In the genomic region with DNA sequence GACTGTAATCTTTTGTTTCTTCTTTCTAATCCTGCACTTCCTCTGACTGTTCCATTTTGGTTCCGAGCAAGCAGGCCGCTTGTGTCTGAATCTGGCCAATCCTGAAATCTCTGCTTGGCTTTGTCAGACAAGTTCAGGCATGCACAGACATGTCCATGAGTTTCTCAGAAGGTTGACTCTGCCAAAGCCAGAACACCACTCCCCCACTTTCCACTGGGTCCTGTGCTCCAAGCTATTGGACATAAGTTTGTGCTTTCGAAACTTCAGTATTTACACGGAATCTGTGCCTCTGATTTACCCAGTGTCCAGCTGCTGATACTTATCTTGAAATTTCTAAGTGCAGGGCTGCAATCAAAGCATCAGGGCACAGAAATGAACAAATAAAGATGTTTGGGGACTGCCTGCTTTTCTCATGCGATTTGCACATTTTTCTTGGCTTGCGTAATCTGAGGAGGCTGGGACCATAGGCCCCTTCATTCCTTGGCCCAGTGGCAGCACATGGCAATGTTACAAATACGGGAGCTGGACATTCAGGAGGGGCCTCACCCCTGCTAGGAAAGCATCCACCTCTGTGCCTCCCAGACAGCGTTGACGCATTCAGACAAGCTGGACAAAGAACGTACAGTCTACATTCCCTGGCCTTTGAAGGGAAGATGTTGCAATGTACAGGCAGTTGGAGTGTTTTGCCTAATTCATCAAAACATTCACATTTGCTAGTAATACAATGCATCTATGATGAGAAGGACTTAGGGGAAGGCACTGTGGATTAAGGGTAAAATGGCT, we compare ENCODE assay signal across 1 cellular context.
TF ChIP-seq lines count a peak whose summit lies in the region.

No MANE protein-coding gene starts in this region.

TF ChIP-seq in HepG2, 621 proteins besides CTCF, POLR2A, EP300 and RAD21 (continued from another document and continues in another):
- TF ChIP-seq ATF2 (CRISPR knock-in tag; IDR thresholded peaks at IDR 0.05) (peak; percentile 91), ZNF121 (CRISPR knock-in tag; IDR thresholded peaks at IDR 0.05) (no peak), ZNF652 (CRISPR knock-in tag; IDR thresholded peaks at IDR 0.05; ENCODE audit: borderline replicate concordance, low read depth) (no peak), ZNF672 (CRISPR knock-in tag; IDR thresholded peaks at IDR 0.05) (no peak), ZNF713 (CRISPR knock-in tag; IDR thresholded peaks at IDR 0.05) (no peak), ZNF567 (CRISPR knock-in tag; IDR thresholded peaks at IDR 0.05; ENCODE audit: borderline replicate concordance) (no peak), KDM2A (CRISPR knock-in tag; IDR thresholded peaks at IDR 0.05; ENCODE audit: borderline replicate concordance, low read depth) (peak; percentile 56; the same call in 1 of the 2 replicates), HCFC1 (IDR thresholded peaks at IDR 0.05; ENCODE audit: low read depth, low read length) (no peak), HOXA7 (CRISPR knock-in tag; IDR thresholded peaks at IDR 0.05) (no peak), ESRRA (CRISPR knock-in tag; IDR thresholded peaks at IDR 0.05; ENCODE audit: low read depth) (no peak), ZNF619 (CRISPR knock-in tag; IDR thresholded peaks at IDR 0.05) (peak; percentile 68; the same call in 1 of the 2 replicates), EZH2 (conservative IDR thresholded peaks at IDR 0.05; ENCODE audit: low read depth, low read length) (no peak), CREB3 (CRISPR knock-in tag; IDR thresholded peaks at IDR 0.05) (no peak), MAFK (conservative IDR thresholded peaks at IDR 0.05 in 1 of 2, IDR thresholded peaks at IDR 0.05 in 1 of 2; ENCODE audit: low read length in 2 of 2) (no peak), SP4 (CRISPR knock-in tag; IDR thresholded peaks at IDR 0.05) (no peak), ZNF550 (CRISPR knock-in tag; IDR thresholded peaks at IDR 0.05; ENCODE audit: borderline replicate concordance) (no peak), CC2D1A (CRISPR knock-in tag; IDR thresholded peaks at IDR 0.05) (0 out of 2 replicates have a peak, but pooled peaks have one; percentile 57), ZSCAN20 (CRISPR knock-in tag; IDR thresholded peaks at IDR 0.05; ENCODE audit: borderline replicate concordance) (no peak), SRSF1 (optimal IDR thresholded peaks at IDR 0.05; ENCODE audit: low read depth, low read length) (no peak), SRY (CRISPR knock-in tag; IDR thresholded peaks at IDR 0.05) (no peak), NFKB2 (CRISPR knock-in tag; IDR thresholded peaks at IDR 0.05; ENCODE audit: borderline replicate concordance) (no peak), JARID2 (CRISPR knock-in tag; IDR thresholded peaks at IDR 0.05; ENCODE audit: insufficient replicate concordance) (no peak), RORA (CRISPR knock-in tag; IDR thresholded peaks at IDR 0.05) (no peak), MXD4 (CRISPR knock-in tag; IDR thresholded peaks at IDR 0.05) (peak; percentile 25; the same call in 1 of the 2 replicates), ZNF354B (CRISPR knock-in tag; IDR thresholded peaks at IDR 0.05) (no peak; the same call in 1 of the 2 replicates), ZSCAN12 (CRISPR knock-in tag; IDR thresholded peaks at IDR 0.05) (no peak), NCOA2 (CRISPR knock-in tag; IDR thresholded peaks at IDR 0.05) (peak; percentile 93), ZGPAT (CRISPR knock-in tag; IDR thresholded peaks at IDR 0.05) (peak; percentile 94), ZFP90 (CRISPR knock-in tag; IDR thresholded peaks at IDR 0.05; ENCODE audit: borderline replicate concordance) (peak; percentile 40; the same call in 1 of the 2 replicates), ZBTB21 (CRISPR knock-in tag; IDR thresholded peaks at IDR 0.05) (no peak), KLF15 (CRISPR knock-in tag; IDR thresholded peaks at IDR 0.05; ENCODE audit: borderline replicate concordance) (no peak), ZFP1 (CRISPR knock-in tag; IDR thresholded peaks at IDR 0.05) (peak; percentile 71; the same call in 1 of the 2 replicates), NCOA1 (CRISPR knock-in tag; IDR thresholded peaks at IDR 0.05) (peak; percentile 76; the same call in 1 of the 2 replicates), BATF2 (CRISPR knock-in tag; IDR thresholded peaks at IDR 0.05) (no peak), PBX3 (CRISPR knock-in tag; IDR thresholded peaks at IDR 0.05; ENCODE audit: borderline replicate concordance) (no peak), AHR (CRISPR knock-in tag; IDR thresholded peaks at IDR 0.05) (0 out of 2 replicates have a peak, but pooled peaks have one; percentile 61), GFI1 (CRISPR knock-in tag; IDR thresholded peaks at IDR 0.05; ENCODE audit: borderline replicate concordance) (peak; percentile 100)
- TF ChIP-seq, protein P1, sequence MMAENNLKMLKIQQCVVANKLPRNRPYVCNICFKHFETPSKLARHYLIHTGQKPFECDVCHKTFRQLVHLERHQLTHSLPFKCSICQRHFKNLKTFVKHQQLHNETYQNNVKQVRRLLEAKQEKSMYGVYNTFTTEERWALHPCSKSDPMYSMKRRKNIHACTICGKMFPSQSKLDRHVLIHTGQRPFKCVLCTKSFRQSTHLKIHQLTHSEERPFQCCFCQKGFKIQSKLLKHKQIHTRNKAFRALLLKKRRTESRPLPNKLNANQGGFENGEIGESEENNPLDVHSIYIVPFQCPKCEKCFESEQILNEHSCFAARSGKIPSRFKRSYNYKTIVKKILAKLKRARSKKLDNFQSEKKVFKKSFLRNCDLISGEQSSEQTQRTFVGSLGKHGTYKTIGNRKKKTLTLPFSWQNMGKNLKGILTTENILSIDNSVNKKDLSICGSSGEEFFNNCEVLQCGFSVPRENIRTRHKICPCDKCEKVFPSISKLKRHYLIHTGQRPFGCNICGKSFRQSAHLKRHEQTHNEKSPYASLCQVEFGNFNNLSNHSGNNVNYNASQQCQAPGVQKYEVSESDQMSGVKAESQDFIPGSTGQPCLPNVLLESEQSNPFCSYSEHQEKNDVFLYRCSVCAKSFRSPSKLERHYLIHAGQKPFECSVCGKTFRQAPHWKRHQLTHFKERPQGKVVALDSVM (CRISPR knock-in tag; IDR thresholded peaks at IDR 0.05): no peak; the same call in 1 of the 2 replicates
- TF ChIP-seq, protein P2, sequence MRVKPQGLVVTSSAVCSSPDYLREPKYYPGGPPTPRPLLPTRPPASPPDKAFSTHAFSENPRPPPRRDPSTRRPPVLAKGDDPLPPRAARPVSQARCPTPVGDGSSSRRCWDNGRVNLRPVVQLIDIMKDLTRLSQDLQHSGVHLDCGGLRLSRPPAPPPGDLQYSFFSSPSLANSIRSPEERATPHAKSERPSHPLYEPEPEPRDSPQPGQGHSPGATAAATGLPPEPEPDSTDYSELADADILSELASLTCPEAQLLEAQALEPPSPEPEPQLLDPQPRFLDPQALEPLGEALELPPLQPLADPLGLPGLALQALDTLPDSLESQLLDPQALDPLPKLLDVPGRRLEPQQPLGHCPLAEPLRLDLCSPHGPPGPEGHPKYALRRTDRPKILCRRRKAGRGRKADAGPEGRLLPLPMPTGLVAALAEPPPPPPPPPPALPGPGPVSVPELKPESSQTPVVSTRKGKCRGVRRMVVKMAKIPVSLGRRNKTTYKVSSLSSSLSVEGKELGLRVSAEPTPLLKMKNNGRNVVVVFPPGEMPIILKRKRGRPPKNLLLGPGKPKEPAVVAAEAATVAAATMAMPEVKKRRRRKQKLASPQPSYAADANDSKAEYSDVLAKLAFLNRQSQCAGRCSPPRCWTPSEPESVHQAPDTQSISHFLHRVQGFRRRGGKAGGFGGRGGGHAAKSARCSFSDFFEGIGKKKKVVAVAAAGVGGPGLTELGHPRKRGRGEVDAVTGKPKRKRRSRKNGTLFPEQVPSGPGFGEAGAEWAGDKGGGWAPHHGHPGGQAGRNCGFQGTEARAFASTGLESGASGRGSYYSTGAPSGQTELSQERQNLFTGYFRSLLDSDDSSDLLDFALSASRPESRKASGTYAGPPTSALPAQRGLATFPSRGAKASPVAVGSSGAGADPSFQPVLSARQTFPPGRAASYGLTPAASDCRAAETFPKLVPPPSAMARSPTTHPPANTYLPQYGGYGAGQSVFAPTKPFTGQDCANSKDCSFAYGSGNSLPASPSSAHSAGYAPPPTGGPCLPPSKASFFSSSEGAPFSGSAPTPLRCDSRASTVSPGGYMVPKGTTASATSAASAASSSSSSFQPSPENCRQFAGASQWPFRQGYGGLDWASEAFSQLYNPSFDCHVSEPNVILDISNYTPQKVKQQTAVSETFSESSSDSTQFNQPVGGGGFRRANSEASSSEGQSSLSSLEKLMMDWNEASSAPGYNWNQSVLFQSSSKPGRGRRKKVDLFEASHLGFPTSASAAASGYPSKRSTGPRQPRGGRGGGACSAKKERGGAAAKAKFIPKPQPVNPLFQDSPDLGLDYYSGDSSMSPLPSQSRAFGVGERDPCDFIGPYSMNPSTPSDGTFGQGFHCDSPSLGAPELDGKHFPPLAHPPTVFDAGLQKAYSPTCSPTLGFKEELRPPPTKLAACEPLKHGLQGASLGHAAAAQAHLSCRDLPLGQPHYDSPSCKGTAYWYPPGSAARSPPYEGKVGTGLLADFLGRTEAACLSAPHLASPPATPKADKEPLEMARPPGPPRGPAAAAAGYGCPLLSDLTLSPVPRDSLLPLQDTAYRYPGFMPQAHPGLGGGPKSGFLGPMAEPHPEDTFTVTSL (CRISPR knock-in tag; IDR thresholded peaks at IDR 0.05; ENCODE audit: borderline replicate concordance): peak; percentile 87
- TF ChIP-seq, protein P3, sequence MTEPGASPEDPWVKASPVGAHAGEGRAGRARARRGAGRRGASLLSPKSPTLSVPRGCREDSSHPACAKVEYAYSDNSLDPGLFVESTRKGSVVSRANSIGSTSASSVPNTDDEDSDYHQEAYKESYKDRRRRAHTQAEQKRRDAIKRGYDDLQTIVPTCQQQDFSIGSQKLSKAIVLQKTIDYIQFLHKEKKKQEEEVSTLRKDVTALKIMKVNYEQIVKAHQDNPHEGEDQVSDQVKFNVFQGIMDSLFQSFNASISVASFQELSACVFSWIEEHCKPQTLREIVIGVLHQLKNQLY (CRISPR knock-in tag; IDR thresholded peaks at IDR 0.05): no peak
- TF ChIP-seq, protein P4, sequence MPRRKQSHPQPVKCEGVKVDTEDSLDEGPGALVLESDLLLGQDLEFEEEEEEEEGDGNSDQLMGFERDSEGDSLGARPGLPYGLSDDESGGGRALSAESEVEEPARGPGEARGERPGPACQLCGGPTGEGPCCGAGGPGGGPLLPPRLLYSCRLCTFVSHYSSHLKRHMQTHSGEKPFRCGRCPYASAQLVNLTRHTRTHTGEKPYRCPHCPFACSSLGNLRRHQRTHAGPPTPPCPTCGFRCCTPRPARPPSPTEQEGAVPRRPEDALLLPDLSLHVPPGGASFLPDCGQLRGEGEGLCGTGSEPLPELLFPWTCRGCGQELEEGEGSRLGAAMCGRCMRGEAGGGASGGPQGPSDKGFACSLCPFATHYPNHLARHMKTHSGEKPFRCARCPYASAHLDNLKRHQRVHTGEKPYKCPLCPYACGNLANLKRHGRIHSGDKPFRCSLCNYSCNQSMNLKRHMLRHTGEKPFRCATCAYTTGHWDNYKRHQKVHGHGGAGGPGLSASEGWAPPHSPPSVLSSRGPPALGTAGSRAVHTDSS (CRISPR knock-in tag; conservative IDR thresholded peaks at IDR 0.05): no peak
- TF ChIP-seq, protein P5, sequence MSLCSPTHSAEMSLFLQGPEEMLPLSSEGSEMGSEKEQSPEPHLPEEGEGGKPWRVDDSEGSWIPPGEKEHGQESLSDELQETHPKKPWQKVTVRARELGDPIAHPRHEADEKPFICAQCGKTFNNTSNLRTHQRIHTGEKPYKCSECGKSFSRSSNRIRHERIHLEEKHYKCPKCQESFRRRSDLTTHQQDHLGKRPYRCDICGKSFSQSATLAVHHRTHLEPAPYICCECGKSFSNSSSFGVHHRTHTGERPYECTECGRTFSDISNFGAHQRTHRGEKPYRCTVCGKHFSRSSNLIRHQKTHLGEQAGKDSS (CRISPR knock-in tag; IDR thresholded peaks at IDR 0.05; ENCODE audit: borderline replicate concordance, low read depth): no peak
